34 cellular contexts compared by ENCODE assay signal in the genomic region with DNA sequence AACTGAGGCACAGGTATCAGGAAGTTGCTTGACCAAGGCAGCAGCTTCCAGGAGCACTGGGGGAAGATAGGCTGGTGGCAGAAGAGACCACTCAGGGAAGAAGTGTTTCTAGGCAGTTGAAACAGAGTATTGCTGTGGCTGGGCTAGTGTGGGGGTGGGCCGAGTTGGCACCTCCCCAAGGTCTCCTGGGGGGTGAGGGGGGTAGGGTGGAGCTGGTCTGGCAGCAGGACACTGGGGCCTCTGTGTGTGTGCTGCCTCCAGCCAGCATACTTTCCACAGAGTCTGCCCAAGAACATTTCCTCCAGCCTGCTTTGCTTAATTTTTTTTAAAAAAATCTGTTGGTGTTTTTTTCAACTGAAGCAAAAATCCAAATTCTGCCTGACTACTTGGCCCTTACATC. TPM values are rescaled to one million over a fixed set of nuclear protein-coding genes. Genes with fewer than 3 reads are reported as not detected.
"Had no signal": no experiment of that assay in that cellular context is flagged by ENCODE, and none has a peak within 500 bp of the region (broad histone marks: within the 10 kb centered on the region; RNA-seq: fewer than 3 reads in every experiment).

No MANE protein-coding gene starts in this region.

- H3K27ac Mint-ChIP-seq: activated CD4-positive, alpha-beta T cell treated with anti-CD3 and anti-CD28 coated beads, Interleukin-2, amount 10 ng/mL, durations not matched to agents 24 days and 14 days; activated CD8-positive, alpha-beta T cell treated with anti-CD3 and anti-CD28 coated beads, Interleukin-2, amount 10 ng/mL, durations not matched to agents 7 days and 5 days; activated naive CD4-positive, alpha-beta T cell treated with anti-CD3 and anti-CD28 coated beads, Interleukin-2, amount 50 U/mL, for 24 hours; activated naive CD8-positive, alpha-beta T cell treated with anti-CD3 and anti-CD28 coated beads, Interleukin-2, amount 10 ng/mL, durations not matched to agents 7 days and 5 days; activated T-cell treated with anti-CD3 and anti-CD28 coated beads, Interleukin-2, amount 50 U/mL, for 24 hours; activated T-helper 2 cell treated with anti-CD3 and anti-CD28 coated beads, Interferon-gamma antibody, Interleukin-2, Interleukin-4, amounts not matched to agents 10 μg/mL and 5 μg/mL and 100 μg/mL, durations not matched to agents 14 hours and 24 hours and 36 hours had no signal

- H3K4me3 Mint-ChIP-seq: activated CD4-positive, alpha-beta T cell treated with anti-CD3 and anti-CD28 coated beads, Interleukin-2, amount 10 ng/mL, durations not matched to agents 24 days and 14 days; activated CD8-positive, alpha-beta T cell treated with anti-CD3 and anti-CD28 coated beads, Interleukin-2, amount 10 ng/mL, durations not matched to agents 7 days and 5 days; activated naive CD4-positive, alpha-beta T cell treated with anti-CD3 and anti-CD28 coated beads, Interleukin-2, amount 50 U/mL, for 24 hours; activated naive CD8-positive, alpha-beta T cell treated with anti-CD3 and anti-CD28 coated beads, Interleukin-2, amount 10 ng/mL, durations not matched to agents 7 days and 5 days; activated T-cell treated with anti-CD3 and anti-CD28 coated beads, Interleukin-2, amount 50 U/mL, for 24 hours had no signal

- H3K27ac ChIP-seq: adrenal gland, brain microvascular endothelial cell, Peyer's patch, RWPE1 had no signal

- H3K4me1 Mint-ChIP-seq: activated CD4-positive, alpha-beta T cell treated with anti-CD3 and anti-CD28 coated beads, Interleukin-2, amount 10 ng/mL, durations not matched to agents 24 days and 14 days; activated naive CD4-positive, alpha-beta T cell treated with anti-CD3 and anti-CD28 coated beads, Interleukin-2, amount 50 U/mL, for 24 hours; activated naive CD8-positive, alpha-beta T cell treated with anti-CD3 and anti-CD28 coated beads, Interleukin-2, amount 10 ng/mL, durations not matched to agents 7 days and 5 days had no signal

- H3K9me3 Mint-ChIP-seq: activated CD4-positive, alpha-beta T cell treated with anti-CD3 and anti-CD28 coated beads, Interleukin-2, amount 10 ng/mL, durations not matched to agents 24 days and 14 days; activated naive CD4-positive, alpha-beta T cell treated with anti-CD3 and anti-CD28 coated beads, Interleukin-2, amount 50 U/mL, for 24 hours; activated naive CD8-positive, alpha-beta T cell treated with anti-CD3 and anti-CD28 coated beads, Interleukin-2, amount 10 ng/mL, durations not matched to agents 7 days and 5 days; activated T-cell treated with anti-CD3 and anti-CD28 coated beads, Interleukin-2, amount 50 U/mL, for 24 hours; activated T-helper 2 cell treated with anti-CD3 and anti-CD28 coated beads, Interferon-gamma antibody, Interleukin-2, Interleukin-4, amounts not matched to agents 10 μg/mL and 5 μg/mL and 100 μg/mL, durations not matched to agents 14 hours and 24 hours and 36 hours had no signal

- ATAC-seq: activated CD8-positive, alpha-beta T cell treated with anti-CD3 and anti-CD28 coated beads, Interleukin-2, amount 10 ng/mL, durations not matched to agents 7 days and 5 days; PC-3; Right ventricle myocardium inferior had no signal

- H3K27me3 Mint-ChIP-seq: activated naive CD4-positive, alpha-beta T cell treated with anti-CD3 and anti-CD28 coated beads, Interleukin-2, amount 50 U/mL, for 24 hours; activated naive CD8-positive, alpha-beta T cell treated with anti-CD3 and anti-CD28 coated beads, Interleukin-2, amount 10 ng/mL, durations not matched to agents 7 days and 5 days had no signal

- DNase-seq: activated CD4-positive, alpha-beta T cell treated with anti-CD3 and anti-CD28 coated beads, Interleukin-2, amount 10 ng/mL, durations not matched to agents 24 days and 14 days; activated CD4-positive, alpha-beta T cell treated with anti-CD3 and anti-CD28 coated beads, Interleukin-2, amount 50 U/mL, for 4 hours; activated CD8-positive, alpha-beta T cell treated with anti-CD3 and anti-CD28 coated beads, Interleukin-2, amount 10 ng/mL, durations not matched to agents 7 days and 5 days; activated gamma-delta T cell; activated naive CD4-positive, alpha-beta T cell treated with Interleukin-2 at 50 U/mL for 16 hours; activated naive CD8-positive, alpha-beta T cell treated with anti-CD3 and anti-CD28 coated beads, Interleukin-2, amount 10 ng/mL, durations not matched to agents 7 days and 5 days; activated T-cell treated with anti-CD3 and anti-CD28 coated beads, Interleukin-2, amount 50 U/mL, for 24 hours; adrenal gland; brain microvascular endothelial cell; central memory CD4-positive, alpha-beta T cell; Kasumi-1; KG1; MM.1S; MV-4-11; NCI-H1092; NCI-H1436 treated with DMSO at 0.1 percent for 48 hours; NCI-H1694 treated with DMSO at 0.1 percent for 48 hours; NCI-H2029; NCI-H510A; NCI-H526; NCI-H748 treated with DMSO at 0.1 percent for 48 hours; NK-92 treated with Interleukin-12 subunit alpha and Interleukin-12 subunit beta, amount 100 ng/mL, for 24 hours; PC-3; Peyer's patch; SIG-M5; SW 1271; T-helper 1 cell; T-helper 2 cell; T-helper 9 cell had no signal

- H3K36me3 Mint-ChIP-seq: activated naive CD4-positive, alpha-beta T cell treated with anti-CD3 and anti-CD28 coated beads, Interleukin-2, amount 50 U/mL, for 24 hours; activated naive CD8-positive, alpha-beta T cell treated with anti-CD3 and anti-CD28 coated beads, Interleukin-2, amount 10 ng/mL, durations not matched to agents 7 days and 5 days had no signal

RNA-seq across cellular contexts. Expression of a gene that starts 4.1 kb away (rescaled TPM):
- total RNA-seq: activated CD4-positive, alpha-beta T cell treated with anti-CD3 and anti-CD28 coated beads, Interleukin-2, amount 10 ng/mL, durations not matched to agents 24 days and 14 days; activated CD8-positive, alpha-beta T cell treated with anti-CD3 and anti-CD28 coated beads, Interleukin-2, amount 10 ng/mL, durations not matched to agents 7 days and 5 days; activated naive CD8-positive, alpha-beta T cell treated with anti-CD3 and anti-CD28 coated beads, Interleukin-2, amount 10 ng/mL, durations not matched to agents 7 days and 5 days; activated T-helper 2 cell treated with anti-CD3 and anti-CD28 coated beads, Interferon-gamma antibody, Interleukin-2, Interleukin-4, amounts not matched to agents 10 μg/mL and 5 μg/mL and 100 μg/mL, durations not matched to agents 14 hours and 24 hours and 36 hours; adrenal gland; astrocyte; PC-3; Peyer's patch; Right ventricle myocardium inferior had no signal
